ENCODE assay signal across 8 cellular contexts in genomic region chr1:111754964-111755320, GRCh38. TPM values are rescaled to one million over a fixed set of nuclear protein-coding genes. Genes with fewer than 3 reads are reported as not detected.
A peak's percentile ranks its signal among the peaks of the same experiment; 100 is the strongest.
DNase-seq lines count a peak whose midpoint lies in the region; ATAC-seq and TF ChIP-seq lines count a peak whose summit lies in the region.

No MANE protein-coding gene starts in this region.

- peak overlapping the region; percentile 95 for H3K4me3 Mint-ChIP-seq in activated naive CD8-positive, alpha-beta T cell

- no peaks in the 10 kb centered on the region for H3K9me3 ChIP-seq in left ventricle myocardium inferior (replicated peaks)

- H3K36me3 ChIP-seq in left ventricle myocardium inferior, result peaks cover 20% of the 10 kb centered on the region

- no peak for TF ChIP-seq CTCF in left ventricle myocardium inferior (IDR thresholded peaks at IDR 0.05; ENCODE audit: borderline replicate concordance)

- peaks cover 38% of the 10 kb centered on the region for H3K4me1 Mint-ChIP-seq in activated naive CD8-positive, alpha-beta T cell (ENCODE audit: low read depth)

- H3K27me3 ChIP-seq in left ventricle myocardium inferior (ENCODE audit: low read depth), result no peaks in the 10 kb centered on the region

- peaks cover 31% of the 10 kb centered on the region for H3K4me1 ChIP-seq in left ventricle myocardium inferior

- H3K27ac Mint-ChIP-seq in activated naive CD8-positive, alpha-beta T cell, result peak overlapping the region; percentile 95

- peak overlapping the region; percentile 80 for H3K4me3 ChIP-seq in left ventricle myocardium inferior

- DNase-seq in NCI-H2196 (lab: John Stamatoyannopoulos, UW; ENCODE audit: unreplicated experiment), result peak; percentile 43
- no peak for DNase-seq in NCI-H2196 treated with DMSO at 0.1 percent for 48 hours (lab: John Stamatoyannopoulos, UW; ENCODE audit: unreplicated experiment)
- DNase-seq in NCI-H446 treated with DMSO at 0.1 percent for 48 hours (lab: John Stamatoyannopoulos, UW), result peak; percentile 30
- DNase-seq in left ventricle myocardium inferior, result no peak
- peak; percentile 59 for DNase-seq in putamen (ENCODE audit: low spot score)

- no peaks in the 10 kb centered on the region for H3K27me3 Mint-ChIP-seq in activated naive CD8-positive, alpha-beta T cell

- H3K9me3 Mint-ChIP-seq in activated naive CD8-positive, alpha-beta T cell (ENCODE audit: low read depth), result no peaks in the 10 kb centered on the region

- intact Hi-C loops in left ventricle myocardium inferior (cut with micrococcal nuclease), result no loop called here

- H3K27ac ChIP-seq in left ventricle myocardium inferior (replicated peaks), result peak overlapping the region; percentile 95

- H3K36me3 Mint-ChIP-seq in activated naive CD8-positive, alpha-beta T cell, result peaks cover 6% of the 10 kb centered on the region

- peak; percentile 2 for ATAC-seq in HG02938 (IDR thresholded peaks at IDR 0.05; ENCODE audit: unreplicated experiment)
- no peak for ATAC-seq in HG03469 (IDR thresholded peaks at IDR 0.05; ENCODE audit: unreplicated experiment)

RNA-seq across cellular contexts. Expression of gene DDX20, which starts 0.8 kb away (rescaled TPM):
- total RNA-seq in left ventricle myocardium inferior, result 5.9 TPM

RNA-seq across cellular contexts. Expression of gene INKA2, which starts 15.7 kb away (rescaled TPM):
- 24.3 TPM for total RNA-seq in left ventricle myocardium inferior

Comparison
In these comparisons a context has a peak if more than half of its experiments do, and no peak if none do; other contexts are left out.
1. DNase-seq: peak in NCI-H2196 (single experiment), NCI-H446 treated with DMSO at 0.1 percent for 48 hours (single experiment) and putamen (single experiment); none in NCI-H2196 treated with DMSO at 0.1 percent for 48 hours (single experiment) and left ventricle myocardium inferior (single experiment).